In the genomic region with DNA sequence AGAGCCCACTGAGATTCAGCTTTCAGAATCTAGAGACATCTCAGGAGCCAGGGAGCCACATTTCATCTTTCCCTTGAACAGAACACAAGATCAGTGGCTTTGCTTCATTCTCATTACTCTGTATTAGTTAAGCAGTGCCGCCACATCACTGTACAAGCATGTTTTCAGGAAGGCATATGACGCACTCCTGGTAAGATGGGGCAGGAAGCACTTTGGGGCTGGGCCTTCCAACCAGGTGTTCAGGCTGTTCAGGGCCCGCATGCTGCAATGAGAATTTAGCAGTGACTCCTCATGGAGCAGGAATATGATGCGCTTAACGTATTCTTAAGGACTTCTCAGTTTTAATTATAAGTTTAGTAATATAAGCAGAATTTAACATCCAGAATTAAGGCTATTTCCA, we compare ENCODE assay signal across 23 cellular contexts. TPM values are rescaled to one million over a fixed set of nuclear protein-coding genes. Genes with fewer than 3 reads are reported as not detected.
"Had no signal": no experiment of that assay in that cellular context is flagged by ENCODE, and none has a peak within 500 bp of the region (broad histone marks: within the 10 kb centered on the region; RNA-seq: fewer than 3 reads in every experiment).

No MANE protein-coding gene starts in this region.

- ATAC-seq: activated CD8-positive, alpha-beta T cell treated with anti-CD3 and anti-CD28 coated beads, Interleukin-2, amount 10 ng/mL, durations not matched to agents 7 days and 5 days; Panc1; Right ventricle myocardium inferior; T-cell had no signal

- DNase-seq: activated CD4-positive, CD25-positive, alpha-beta regulatory T cell; activated CD8-positive, alpha-beta T cell treated with anti-CD3 and anti-CD28 coated beads, Interleukin-2, amount 10 ng/mL, durations not matched to agents 7 days and 5 days; activated gamma-delta T cell; activated T-cell treated with anti-CD3 and anti-CD28 coated beads, Interleukin-2, amount 50 U/mL, for 1 hour; amygdala; NCI-H1092 treated with DMSO at 0.1 percent for 48 hours; NCI-H1417 treated with DMSO at 0.1 percent for 48 hours; NCI-H1694 treated with DMSO at 0.1 percent for 48 hours; NCI-H2029 treated with DMSO at 0.1 percent for 48 hours; NCI-H510A treated with DMSO at 0.1 percent for 48 hours; NCI-H69; NK-92 treated with Interleukin-12 subunit alpha and Interleukin-12 subunit beta, amount 100 ng/mL, for 24 hours; OCI-M1; RPMI8226; T-cell had no signal

- H3K27ac ChIP-seq: KMS-11, SK-N-MC, VCaP had no signal

RNA-seq across cellular contexts. Expression of a gene that starts 29.7 kb away (rescaled TPM):
- total RNA-seq: activated naive CD4-positive, alpha-beta T cell treated with anti-CD3 and anti-CD28 coated beads for 36 hours; Right ventricle myocardium inferior had no signal

RNA-seq across cellular contexts. Expression of a gene that starts 57.6 kb away (rescaled TPM):
- total RNA-seq: activated CD8-positive, alpha-beta T cell treated with anti-CD3 and anti-CD28 coated beads, Interleukin-2, amount 10 ng/mL, durations not matched to agents 7 days and 5 days; activated naive CD4-positive, alpha-beta T cell treated with anti-CD3 and anti-CD28 coated beads for 36 hours; astrocyte; MCF 10A had no signal
